In genomic region chr21:33434770-33435360, GRCh38 we compare ENCODE assay signal across 8 cellular contexts. TPM values are rescaled to one million over a fixed set of nuclear protein-coding genes. Genes with fewer than 3 reads are reported as not detected.
DNase-seq lines count a peak whose midpoint lies in the region; ATAC-seq, FAIRE-seq and TF ChIP-seq lines count a peak whose summit lies in the region.

No MANE protein-coding gene starts in this region.

- FAIRE-seq in D721Med (lab: Jason Lieb, UNC) = no peak

- H3K27me3 ChIP-seq in Karpas-422 (ENCODE audit: low read length) (no peaks in the 10 kb centered on the region), skeletal muscle satellite cell (ENCODE audit: control insufficient read depth, insufficient read depth, low read length) (no peaks in the 10 kb centered on the region)

- H3K9me3 ChIP-seq in Karpas-422 (ENCODE audit: low read length) (no peaks in the 10 kb centered on the region), skeletal muscle satellite cell (replicated peaks; ENCODE audit: low read length) (no peaks in the 10 kb centered on the region)

- H3K27ac ChIP-seq in Karpas-422 (ENCODE audit: low read length) = peak overlapping the region; percentile 17

- 0 out of 2 replicates have a peak, but pooled peaks cover 3% of the 10 kb centered on the region for H3K79me2 ChIP-seq in Karpas-422 (ENCODE audit: low read length)

- H3K36me3 ChIP-seq in Karpas-422 (ENCODE audit: insufficient read depth, low read length) (peaks cover 48% of the 10 kb centered on the region), skeletal muscle satellite cell (ENCODE audit: insufficient read depth, low read length) (peaks cover 51% of the 10 kb centered on the region)

- H3K4me1 ChIP-seq in Karpas-422 (ENCODE audit: low read length) (peaks cover 17% of the 10 kb centered on the region), skeletal muscle satellite cell (ENCODE audit: control insufficient read depth, insufficient read depth, low read length) (peaks cover 18% of the 10 kb centered on the region)

- TF ChIP-seq CTCF in GM10248 (IDR thresholded peaks at IDR 0.05; ENCODE audit: control extremely low read depth, extremely low read depth, low read depth, missing control alignments) (no peak), D721Med (IDR thresholded peaks at IDR 0.05; ENCODE audit: insufficient read depth, missing control alignments) (no peak)

- no peak overlapping the region for H2AFZ ChIP-seq in Karpas-422 (ENCODE audit: low read length)

- POLR2A ChIA-PET in GM10248 (lab: Yijun Ruan, JAX) = interaction anchor here (0.6 to 1.3 kb wide), 4 partner anchors 22 to 110 kb away, joined by 3 to 5 read pairs (median 3); partner anchors contain the start of genes IFNAR1 and TMEM50B

- no peaks in the 10 kb centered on the region for H3K9me2 ChIP-seq in Karpas-422 (replicated peaks; ENCODE audit: insufficient read depth, low read length)

- H3K4me2 ChIP-seq in Karpas-422 (ENCODE audit: low read depth, low read length, poor library complexity, severe bottlenecking) (no peak overlapping the region), skeletal muscle satellite cell (ENCODE audit: low read length) (peak overlapping the region; percentile 30)

- DNase-seq in GM10248 (ENCODE audit: extremely low spot score) (peak; percentile 86), Karpas-422 (no peak), glomerular endothelial cell (ENCODE audit: extremely low read depth, low read depth, low spot score) (peak; percentile 42), D721Med (ENCODE audit: insufficient read length, low spot score) (no peak), SHP77 treated with DMSO at 0.1 percent for 48 hours (lab: John Stamatoyannopoulos, UW) (no peak)
- peak; percentile 61 to 63 for DNase-seq in activated T-cell treated with anti-CD3 and anti-CD28 coated beads, Interleukin-2, amount 50 U/mL, for 48 hours

- no peak overlapping the region for H3K9ac ChIP-seq in Karpas-422 (ENCODE audit: low read length)
- H3K9ac ChIP-seq in skeletal muscle satellite cell (ENCODE audit: low read depth, low read length) = peak overlapping the region; percentile 27

- CTCF ChIA-PET in GM10248 (lab: Yijun Ruan, JAX) = interaction anchor here (0.8 to 4.3 kb wide), 10 partner anchors 8 to 236 kb away, joined by 3 to 22 read pairs (median 3); no protein-coding TSS in a partner anchor

- H3K4me3 ChIP-seq in Karpas-422 (ENCODE audit: low read length) (no peak overlapping the region), skeletal muscle satellite cell (ENCODE audit: low read length) (no peak overlapping the region)

- ATAC-seq in GM21737 (IDR thresholded peaks at IDR 0.05; ENCODE audit: unreplicated experiment) = peak; percentile 81

- no peaks in the 10 kb centered on the region for H4K20me1 ChIP-seq in Karpas-422 (ENCODE audit: insufficient read depth, low read depth, low read length)

RNA-seq across cellular contexts. Expression of gene IFNGR2, which starts 31.7 kb away (rescaled TPM):
- 30.4 and 52.1 TPM in 2 replicates for total RNA-seq in Karpas-422 (2014; rRNA removed; shearing (Covaris generic); ENCODE audit: low replicate concordance)
- 85.6 and 91.9 TPM in 2 replicates for total RNA-seq in glomerular endothelial cell
- total RNA-seq in skeletal muscle satellite cell (2012; rRNA removed) = 38.8 and 52.2 TPM in 2 replicates

RNA-seq across cellular contexts. Expression of gene TMEM50B, which starts 44.9 kb away (rescaled TPM):
- 39.9 and 57.5 TPM in 2 replicates for total RNA-seq in Karpas-422 (2014; rRNA removed; shearing (Covaris generic); ENCODE audit: low replicate concordance)
- total RNA-seq in glomerular endothelial cell = 26.7 and 43.2 TPM in 2 replicates
- total RNA-seq in skeletal muscle satellite cell (2012; rRNA removed) = 25.1 and 29.9 TPM in 2 replicates

RNA-seq across cellular contexts. Expression of gene DNAJC28, which starts 56.7 kb away (rescaled TPM):
- total RNA-seq in Karpas-422 (2014; rRNA removed; shearing (Covaris generic); ENCODE audit: low replicate concordance) = 0.22 and 0.25 TPM in 2 replicates
- 0.24 and 1.8 TPM in 2 replicates for total RNA-seq in glomerular endothelial cell
- 0.87 and 1.3 TPM in 2 replicates for total RNA-seq in skeletal muscle satellite cell (2012; rRNA removed)

Comparison
In these comparisons a context has a peak if more than half of its experiments do, and no peak if none do; other contexts are left out.
1. DNase-seq: peak in GM10248 (single experiment), activated T-cell treated with anti-CD3 and anti-CD28 coated beads, Interleukin-2, amount 50 U/mL, for 48 hours (2 of 2) and glomerular endothelial cell (single experiment); none in Karpas-422 (single experiment), D721Med (single experiment) and SHP77 treated with DMSO at 0.1 percent for 48 hours (single experiment).